Comparison of ENCODE assay signal across 26 cellular contexts in the genomic region with DNA sequence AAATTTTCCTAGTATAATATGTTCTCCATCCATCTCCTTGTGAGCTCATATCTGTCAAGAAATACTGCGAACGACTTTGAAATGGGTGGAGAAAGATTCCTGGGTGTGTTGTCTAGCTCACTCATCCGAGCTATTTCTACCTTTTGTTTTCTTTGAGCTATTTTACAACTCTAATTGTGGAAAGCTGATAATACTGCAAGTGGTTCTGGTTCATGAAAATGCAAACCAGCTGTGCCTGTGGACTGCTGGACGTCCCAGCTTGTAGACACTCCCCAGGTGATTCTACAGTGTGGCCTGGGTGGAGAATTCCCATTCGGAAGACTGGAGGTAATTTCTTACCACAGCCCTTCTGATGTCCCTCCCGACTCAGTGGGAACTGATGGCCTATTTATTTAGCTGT.
A peak's percentile ranks its signal among the peaks of the same experiment; 100 is the strongest.
DNase-seq lines count a peak whose midpoint lies in the region; ATAC-seq, FAIRE-seq and TF ChIP-seq lines count a peak whose summit lies in the region.
"Had no signal": no experiment of that assay in that cellular context is flagged by ENCODE, and none has a peak within 500 bp of the region (broad histone marks: within the 10 kb centered on the region; RNA-seq: fewer than 3 reads in every experiment).

No MANE protein-coding gene starts in this region.

- no peak for ATAC-seq in HG03565 (IDR thresholded peaks at IDR 0.05; ENCODE audit: unreplicated experiment)
- ATAC-seq: right lobe of liver; stimulated activated effector memory CD8-positive, alpha-beta T cell treated with anti-CD3 and anti-CD28 coated beads, Interleukin-12 subunit alpha, Interleukin-12 subunit beta, amount 100 ng/mL, for 72 hours had no signal

- no peaks in the 10 kb centered on the region for H3K27me3 ChIP-seq in BLaER1 treated with 17β-estradiol and CSF1 and Interleukin-3, amounts not matched to agents 10 nM and 100 nM
- H3K27me3 ChIP-seq: right lobe of liver had no signal

- DNase-seq in RCC 7860 (ENCODE audit: low spot score): peak; percentile 6
- DNase-seq in epithelial cell of prostate (ENCODE audit: low read depth, low spot score): no peak
- no peak for DNase-seq in nephron progenitor cell
- DNase-seq in activated CD4-positive, alpha-beta T cell treated with anti-CD3 and anti-CD28 coated beads for 4 hours: no peak
- DNase-seq in foreskin melanocyte: no peak
- DNase-seq in caudate nucleus (lab: John Stamatoyannopoulos, UW): no peak
- DNase-seq: activated CD4-positive, CD25-positive, alpha-beta regulatory T cell treated with anti-CD3 and anti-CD28 coated beads, Interleukin-2, amount 50 U/mL, for 72 hours; activated naive CD4-positive, alpha-beta T cell treated with anti-CD3 and anti-CD28 coated beads for 36 hours; activated T-cell treated with anti-CD3 and anti-CD28 coated beads, Interleukin-2, amount 50 U/mL, for 24 hours; aorta; CD4-positive, alpha-beta T cell; hippocampal formation; islet precursor cell; Karpas-422; naive B cell; NCI-H187 treated with DMSO at 0.1 percent for 48 hours; NCI-H226; PC-9 had no signal

- peak overlapping the region in 8 of 11 experiments; percentile 90 to 98 (median 93); a peak in 16 of 22 replicates for H3K4me2 ChIP-seq in BLaER1 treated with 17β-estradiol and CSF1 and Interleukin-3, amounts not matched to agents 10 nM and 100 nM
- H3K4me2 ChIP-seq: PC-9 had no signal

- peak overlapping the region; percentile 11 for H3K27ac Mint-ChIP-seq in nephron progenitor cell
- H3K27ac Mint-ChIP-seq: activated naive CD4-positive, alpha-beta T cell treated with anti-CD3 and anti-CD28 coated beads for 36 hours; activated T-cell treated with anti-CD3 and anti-CD28 coated beads, Interleukin-2, amount 50 U/mL, for 24 hours; CD4-positive, alpha-beta T cell; stimulated activated effector memory CD8-positive, alpha-beta T cell treated with anti-CD3 and anti-CD28 coated beads, Interleukin-12 subunit alpha, Interleukin-12 subunit beta, amount 100 ng/mL, for 72 hours had no signal

- H3K4me1 Mint-ChIP-seq in nephron progenitor cell: peaks cover 84% of the 10 kb centered on the region

- H3K27me3 Mint-ChIP-seq in nephron progenitor cell (ENCODE audit: low read depth, poor library complexity): peaks cover under 1% of the 10 kb centered on the region
- H3K27me3 Mint-ChIP-seq: activated T-cell treated with anti-CD3 and anti-CD28 coated beads, Interleukin-2, amount 50 U/mL, for 24 hours; CD4-positive, alpha-beta T cell; naive B cell had no signal

- no peak for TF ChIP-seq CTCF in nephron progenitor cell (IDR thresholded peaks at IDR 0.05)

- peak overlapping the region in 9 of 11 experiments; percentile 31 to 98 (median 93); a peak in 14 of 22 replicates for H3K27ac ChIP-seq in BLaER1 treated with 17β-estradiol and CSF1 and Interleukin-3, amounts not matched to agents 10 nM and 100 nM
- peak overlapping the region; percentile 33 for H3K27ac ChIP-seq in epithelial cell of prostate
- no peak overlapping the region for H3K27ac ChIP-seq in caudate nucleus (ENCODE audit: low read depth, low read length)
- H3K27ac ChIP-seq: PC-9, right lobe of liver, thoracic aorta had no signal

- H3K4me3 Mint-ChIP-seq in nephron progenitor cell: no peak overlapping the region
- H3K4me3 Mint-ChIP-seq: activated naive CD4-positive, alpha-beta T cell treated with anti-CD3 and anti-CD28 coated beads for 36 hours; activated T-cell treated with anti-CD3 and anti-CD28 coated beads, Interleukin-2, amount 50 U/mL, for 24 hours; CD4-positive, alpha-beta T cell; stimulated activated effector memory CD8-positive, alpha-beta T cell treated with anti-CD3 and anti-CD28 coated beads, Interleukin-12 subunit alpha, Interleukin-12 subunit beta, amount 100 ng/mL, for 72 hours had no signal

- FAIRE-seq in RCC 7860 (lab: Jason Lieb, UNC): no peak
- FAIRE-seq: H54 had no signal

- no peaks in the 10 kb centered on the region for H3K9me3 Mint-ChIP-seq in nephron progenitor cell
- H3K9me3 Mint-ChIP-seq: activated naive CD4-positive, alpha-beta T cell treated with anti-CD3 and anti-CD28 coated beads for 36 hours; activated T-cell treated with anti-CD3 and anti-CD28 coated beads, Interleukin-2, amount 50 U/mL, for 24 hours; CD4-positive, alpha-beta T cell; stimulated activated effector memory CD8-positive, alpha-beta T cell treated with anti-CD3 and anti-CD28 coated beads, Interleukin-12 subunit alpha, Interleukin-12 subunit beta, amount 100 ng/mL, for 72 hours had no signal

- H3K4me3 ChIP-seq in BLaER1 treated with 17β-estradiol and CSF1 and Interleukin-3, amounts not matched to agents 10 nM and 100 nM: no peak overlapping the region
- H3K4me3 ChIP-seq: coronary artery, lung, PC-9, right lobe of liver, thoracic aorta had no signal

- H4K20me1 ChIP-seq in BLaER1 treated with 17β-estradiol and CSF1 and Interleukin-3, amounts not matched to agents 10 nM and 100 nM: peaks cover 12 to 79% (median 30%) of the 10 kb centered on the region in 11 experiments; a peak in 20 of 22 replicates

- H3K4me1 ChIP-seq in BLaER1 treated with 17β-estradiol and CSF1 and Interleukin-3, amounts not matched to agents 10 nM and 100 nM: peaks cover 96 to 100% (median 98%) of the 10 kb centered on the region in 10 experiments

- H3K9me3 ChIP-seq in BLaER1 treated with 17β-estradiol and CSF1 and Interleukin-3, amounts not matched to agents 10 nM and 100 nM (replicated peaks in 1 of 11): no peaks in the 10 kb centered on the region
- H3K9me3 ChIP-seq: right lobe of liver, thoracic aorta had no signal

- H3K36me3 Mint-ChIP-seq in nephron progenitor cell (ENCODE audit: low read depth): peaks cover 6% of the 10 kb centered on the region
- H3K36me3 Mint-ChIP-seq: stimulated activated effector memory CD8-positive, alpha-beta T cell treated with anti-CD3 and anti-CD28 coated beads, Interleukin-12 subunit alpha, Interleukin-12 subunit beta, amount 100 ng/mL, for 72 hours had no signal

- H3K36me3 ChIP-seq in BLaER1 treated with 17β-estradiol and CSF1 and Interleukin-3, amounts not matched to agents 10 nM and 100 nM: peaks cover 0 to 50% (median 13%) of the 10 kb centered on the region in 11 experiments; a peak in 15 of 22 replicates
- H3K36me3 ChIP-seq: right lobe of liver, thoracic aorta had no signal

- peak overlapping the region in 3 of 11 experiments; percentile 2 to 15 (median 6); a peak in 2 of 22 replicates for H3K9ac ChIP-seq in BLaER1 treated with 17β-estradiol and CSF1 and Interleukin-3, amounts not matched to agents 10 nM and 100 nM
